In genomic region chr12:120651821-120652220, GRCh38 we compare ENCODE assay signal across 2 cellular contexts.
TF ChIP-seq lines count a peak whose summit lies in the region.

No MANE protein-coding gene starts in this region.

TF ChIP-seq in IMR-90, 13 proteins besides CTCF, POLR2A, EP300 and RAD21:
- no peak for TF ChIP-seq BHLHE40 (IDR thresholded peaks at IDR 0.05; ENCODE audit: low read depth, low read length)
- peak; percentile 51; the same call in 1 of the 2 replicates for TF ChIP-seq USF2 (IDR thresholded peaks at IDR 0.05; ENCODE audit: low read depth, low read length)

TF ChIP-seq in K562, 482 proteins besides CTCF, POLR2A, EP300 and RAD21:
- no peak for TF ChIP-seq TSC22D4 (tag; IDR thresholded peaks at IDR 0.05)
- no peak for TF ChIP-seq KDM2B (CRISPR knock-in tag; IDR thresholded peaks at IDR 0.05)
- peak; percentile 50 for TF ChIP-seq CEBPB (tag; IDR thresholded peaks at IDR 0.05)
